Comparison of ENCODE assay signal across 8 cellular contexts in the genomic region with DNA sequence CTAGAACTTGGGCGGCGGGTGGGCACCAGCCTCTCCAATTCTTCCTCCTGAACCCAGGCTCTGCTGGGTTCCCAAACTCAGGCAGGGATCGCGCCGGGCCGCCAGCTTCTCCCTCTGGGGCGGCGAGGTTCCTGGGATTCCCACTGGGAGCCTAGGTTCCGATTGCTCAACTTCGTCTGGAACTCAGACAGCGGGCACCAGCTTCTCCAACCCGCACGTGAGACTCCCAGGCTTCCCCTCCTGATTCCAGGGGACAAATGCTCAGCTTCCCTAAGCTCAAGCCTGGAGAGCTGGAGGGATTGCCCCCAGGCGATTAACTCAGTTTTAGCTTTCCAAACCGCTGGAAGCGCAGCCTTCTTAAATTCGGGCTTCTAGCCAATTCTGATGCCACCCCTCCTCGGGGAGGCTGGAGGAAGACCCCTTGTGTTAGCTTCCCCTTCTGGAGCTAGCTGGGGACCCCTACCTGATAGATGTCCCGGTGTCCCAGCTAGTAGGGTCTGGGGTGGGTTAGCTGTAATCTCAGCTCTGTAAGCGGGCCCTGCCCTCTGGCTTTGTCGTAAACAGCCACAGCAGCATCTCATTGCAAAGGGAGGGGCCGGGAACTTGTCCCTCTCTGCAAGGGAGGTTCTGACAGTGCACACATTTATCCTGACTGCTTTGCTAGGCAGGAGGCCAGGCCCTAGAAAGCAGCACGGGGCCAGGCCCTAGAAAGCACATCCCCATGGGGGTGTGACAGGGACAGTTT. TPM values are rescaled to one million over a fixed set of nuclear protein-coding genes. Genes with fewer than 3 reads are reported as not detected.
DNase-seq lines count a peak whose midpoint lies in the region; ATAC-seq, FAIRE-seq and TF ChIP-seq lines count a peak whose summit lies in the region.

No MANE protein-coding gene starts in this region.

- intact Hi-C loops in CD8-positive, alpha-beta T cell (cut with DNase I, micrococcal nuclease) = loop anchor here (1.0 to 5.0 kb wide), 3 partner anchors 11 to 126 kb away; a partner anchor contains a TSS

- H3K9ac ChIP-seq in mucosa of stomach (ENCODE audit: low read length) = peak overlapping the region; percentile 69

- H3K4me3 ChIP-seq in CD8-positive, alpha-beta T cell (ENCODE audit: low read depth, low read length) = peak overlapping the region; percentile 80
- H3K4me3 ChIP-seq in cardiac fibroblast (replicated peaks in 1 of 2; ENCODE audit: low read depth in 2 of 2, low read length in 2 of 2) = peak overlapping the region; percentile 77 to 83
- H3K4me3 ChIP-seq in mucosa of stomach (ENCODE audit: low read length) = peak overlapping the region; percentile 71

- H3K4me1 ChIP-seq in CD8-positive, alpha-beta T cell (ENCODE audit: insufficient read depth, low read length) = peaks cover 16% of the 10 kb centered on the region
- peaks cover 18% of the 10 kb centered on the region for H3K4me1 ChIP-seq in mucosa of stomach (ENCODE audit: control insufficient read depth, insufficient read depth, low read length)

- FAIRE-seq in GM19239 (lab: Jason Lieb, UNC) = no peak

- H3K4me3 Mint-ChIP-seq in CD8-positive, alpha-beta T cell = peak overlapping the region; percentile 85

- POLR2A ChIA-PET in CD8-positive, alpha-beta T cell (lab: Charles Lee) = interaction anchor here (1.0 to 4.2 kb wide), 5 partner anchors 9 to 687 kb away, joined by 3 to 48 read pairs (median 4); a partner anchor contains a TSS

- no peak for DNase-seq in CD8-positive, alpha-beta T cell
- DNase-seq in HuH-7.5 (ENCODE audit: low spot score) = peak; percentile 61
- DNase-seq in cardiac fibroblast (ENCODE audit: low read depth in 2 of 2) = peak; percentile 22 to 37
- DNase-seq in GM19239 (ENCODE audit: insufficient read length, low spot score) = no peak
- no peak for DNase-seq in hippocampal formation (lab: John Stamatoyannopoulos, UW)

- H3K27me3 ChIP-seq in CD8-positive, alpha-beta T cell (ENCODE audit: insufficient read depth, low read length) = no peaks in the 10 kb centered on the region
- no peaks in the 10 kb centered on the region for H3K27me3 ChIP-seq in mucosa of stomach (ENCODE audit: control insufficient read depth, insufficient read depth, low read length)

- CTCF ChIA-PET in CD8-positive, alpha-beta T cell (lab: Charles Lee) = interaction anchor here (1.4 to 2.4 kb wide), 4 partner anchors 8 to 45 kb away, joined by 3 to 6 read pairs (median 5); a partner anchor contains a TSS

- no peak for TF ChIP-seq CTCF in CD8-positive, alpha-beta T cell (IDR thresholded peaks at IDR 0.05)
- TF ChIP-seq CTCF in cardiac fibroblast (IDR thresholded peaks at IDR 0.05; ENCODE audit: low read depth, low read length) = no peak

- H3K9me3 ChIP-seq in CD8-positive, alpha-beta T cell (ENCODE audit: low read length) = no peaks in the 10 kb centered on the region
- no peaks in the 10 kb centered on the region for H3K9me3 ChIP-seq in mucosa of stomach (ENCODE audit: control insufficient read depth, low read length)

- peaks cover 11% of the 10 kb centered on the region for H3K4me1 Mint-ChIP-seq in CD8-positive, alpha-beta T cell (ENCODE audit: low read depth)

- H3K27me3 Mint-ChIP-seq in CD8-positive, alpha-beta T cell (ENCODE audit: low read depth) = no peaks in the 10 kb centered on the region

- no peak for ATAC-seq in CD8-positive, alpha-beta T cell
- ATAC-seq in GM19455 (IDR thresholded peaks at IDR 0.05; ENCODE audit: unreplicated experiment) = no peak
- no peak for ATAC-seq in activated CD4-positive, CD25-positive, alpha-beta regulatory T cell treated with anti-CD3 and anti-CD28 coated beads, Interleukin-2, amount 50 U/mL, for 24 hours

- H3K27ac ChIP-seq in CD8-positive, alpha-beta T cell (ENCODE audit: low read depth, low read length) = peak overlapping the region; percentile 17

- no peaks in the 10 kb centered on the region for H3K36me3 ChIP-seq in CD8-positive, alpha-beta T cell (ENCODE audit: insufficient read depth, low read length)
- no peaks in the 10 kb centered on the region for H3K36me3 ChIP-seq in mucosa of stomach (ENCODE audit: control insufficient read depth, insufficient read depth, low read length)

- no peaks in the 10 kb centered on the region for H3K9me3 Mint-ChIP-seq in CD8-positive, alpha-beta T cell

- H3K36me3 Mint-ChIP-seq in CD8-positive, alpha-beta T cell = peaks cover 11% of the 10 kb centered on the region

- no peak overlapping the region for H3K27ac Mint-ChIP-seq in CD8-positive, alpha-beta T cell

RNA-seq across cellular contexts. Expression of a gene that starts 0.7 kb away (rescaled TPM):
- 10 to 100 TPM in 1 of 2 experiments, 1 to 10 TPM in 1; 9.0 to 13.3 TPM for total RNA-seq in CD8-positive, alpha-beta T cell

RNA-seq across cellular contexts. Expression of a gene that starts 7.2 kb away (rescaled TPM):
- total RNA-seq in CD8-positive, alpha-beta T cell = 1 to 10 TPM; 7.1 to 9.0 TPM

RNA-seq across cellular contexts. Expression of a gene that starts 12.4 kb away (rescaled TPM):
- 10 to 100 TPM; 76.5 to 81.3 TPM for total RNA-seq in CD8-positive, alpha-beta T cell

RNA-seq across cellular contexts. Expression of a gene that starts 34.3 kb away (rescaled TPM):
- not detected for total RNA-seq in CD8-positive, alpha-beta T cell

Comparison
In these comparisons a context has a peak if more than half of its experiments do, and no peak if none do; other contexts are left out.
1. DNase-seq: peak in HuH-7.5 (single experiment) and cardiac fibroblast (2 of 2); none in CD8-positive, alpha-beta T cell (0 of 7), GM19239 (single experiment) and hippocampal formation (0 of 2).
2. Peak in every context shown above with its lines, with median percentiles within 50 percentile points of each other: H3K4me3 ChIP-seq.